In the genomic region with DNA sequence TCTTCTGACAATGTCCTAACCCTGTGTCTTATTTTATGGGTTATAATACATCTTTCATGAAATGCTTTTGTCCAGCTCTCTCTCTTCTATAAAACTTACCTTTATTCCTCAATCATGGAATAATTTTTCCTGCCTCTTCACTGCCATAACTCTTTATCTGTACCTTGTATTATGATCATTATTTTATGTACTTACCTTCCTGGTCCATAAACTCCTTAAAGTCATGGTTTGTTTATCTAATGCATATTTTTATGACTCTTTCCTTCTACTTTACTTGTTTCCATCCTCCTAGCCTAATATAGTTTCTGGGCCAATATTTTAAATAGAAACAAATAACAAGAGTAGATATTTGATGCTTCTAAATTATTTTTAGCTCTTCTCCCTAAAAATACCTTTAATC, we compare ENCODE assay signal across 15 cellular contexts.
"Had no signal": no experiment of that assay in that cellular context is flagged by ENCODE, and none has a peak within 500 bp of the region (broad histone marks: within the 10 kb centered on the region; RNA-seq: fewer than 3 reads in every experiment).

No MANE protein-coding gene starts in this region.

- H3K27me3 Mint-ChIP-seq: activated CD4-positive, alpha-beta T cell treated with anti-CD3 and anti-CD28 coated beads, Interleukin-2, amount 10 ng/mL, durations not matched to agents 24 days and 14 days had no signal

- H3K4me3 ChIP-seq: coronary artery, lower lobe of right lung, right lobe of liver, spleen, upper lobe of left lung had no signal

- H3K27me3 ChIP-seq: right lobe of liver, spleen, upper lobe of left lung had no signal

- ATAC-seq: activated naive CD4-positive, alpha-beta T cell treated with anti-CD3 and anti-CD28 coated beads, Interleukin-2, amount 50 U/mL, for 72 hours; lower lobe of right lung; right lobe of liver; WTC11 had no signal

- H3K27ac Mint-ChIP-seq: activated CD4-positive, alpha-beta T cell treated with anti-CD3 and anti-CD28 coated beads, Interleukin-2, amount 10 ng/mL, durations not matched to agents 24 days and 14 days; mesothelial cell of epicardium; WTC11 had no signal

- H3K4me3 Mint-ChIP-seq: activated CD4-positive, alpha-beta T cell treated with anti-CD3 and anti-CD28 coated beads, Interleukin-2, amount 10 ng/mL, durations not matched to agents 24 days and 14 days; mesothelial cell of epicardium; WTC11 had no signal

- DNase-seq: activated CD4-positive, alpha-beta T cell treated with anti-CD3 and anti-CD28 coated beads, Interleukin-2, amount 10 ng/mL, durations not matched to agents 24 days and 14 days; activated effector memory CD4-positive, alpha-beta T cell treated with anti-CD3 and anti-CD28 coated beads, Interleukin-2, amount 50 U/mL, for 16 hours; activated T-cell treated with anti-CD3 and anti-CD28 coated beads for 4 hours; anterior cingulate cortex; effector CD4-positive, alpha-beta T cell; lower lobe of right lung; nucleus accumbens; right lobe of liver; spleen; stimulated activated naive CD4-positive, alpha-beta T cell treated with Interleukin-2 at 50 U/mL for 16 hours; upper lobe of left lung had no signal

- H3K9me3 Mint-ChIP-seq: activated CD4-positive, alpha-beta T cell treated with anti-CD3 and anti-CD28 coated beads, Interleukin-2, amount 10 ng/mL, durations not matched to agents 24 days and 14 days; activated naive CD4-positive, alpha-beta T cell treated with anti-CD3 and anti-CD28 coated beads, Interleukin-2, amount 50 U/mL, for 72 hours; mesothelial cell of epicardium; WTC11 had no signal

- H3K4me1 Mint-ChIP-seq: mesothelial cell of epicardium, WTC11 had no signal

- H3K27ac ChIP-seq: lower lobe of right lung, right lobe of liver, spleen had no signal

- H3K4me1 ChIP-seq: lower lobe of right lung, right lobe of liver had no signal

- H3K9me3 ChIP-seq: lower lobe of right lung, right lobe of liver, spleen, upper lobe of left lung had no signal
